ENCODE assay signal across 22 cellular contexts in the genomic region with DNA sequence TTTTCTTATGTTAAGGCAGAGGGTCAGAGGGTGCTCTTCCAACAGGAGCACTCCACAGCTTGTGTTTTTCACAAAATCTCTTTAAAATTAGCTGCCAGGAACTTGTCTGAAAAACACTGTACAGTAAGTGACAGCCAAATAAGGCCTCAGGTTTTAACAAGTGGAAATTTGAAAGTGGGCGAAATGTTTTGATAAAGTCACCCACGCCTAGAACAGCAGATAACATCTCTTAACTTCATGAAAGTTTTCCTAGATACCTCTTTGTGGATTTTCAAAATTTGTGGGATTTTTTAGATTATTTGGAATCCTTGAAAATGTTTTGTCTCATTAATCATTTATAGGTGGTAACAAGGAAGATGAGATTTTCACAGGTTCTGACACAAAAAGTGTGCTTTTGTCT.
DNase-seq lines count a peak whose midpoint lies in the region; ATAC-seq, FAIRE-seq and TF ChIP-seq lines count a peak whose summit lies in the region.
"Had no signal": no experiment of that assay in that cellular context is flagged by ENCODE, and none has a peak within 500 bp of the region (broad histone marks: within the 10 kb centered on the region; RNA-seq: fewer than 3 reads in every experiment).

No MANE protein-coding gene starts in this region.

- no peak for DNase-seq in MCF 10A (ENCODE audit: unreplicated experiment)
- DNase-seq in breast epithelium (ENCODE audit: low spot score in 2 of 2), result no peak
- no peak for DNase-seq in activated T-helper 2 cell treated with anti-CD3 and anti-CD28 coated beads, Interferon-gamma antibody, Interleukin-2, Interleukin-4, amounts not matched to agents 10 μg/mL and 5 μg/mL and 100 μg/mL, durations not matched to agents 14 hours and 24 hours and 36 hours (ENCODE audit: low spot score)
- no peak for DNase-seq in keratinocyte (ENCODE audit: low read depth, low spot score)
- DNase-seq in HT-29 (ENCODE audit: low spot score), result no peak
- no peak for DNase-seq in cardiac septum (ENCODE audit: low spot score)
- DNase-seq: 8988T; CD4-positive, CD25-positive, alpha-beta regulatory T cell; CD8-positive, alpha-beta T cell; DMS 273 treated with DMSO at 0.1 percent for 48 hours; DMS79; EL; GDM1; GM23248; H7; HCEC 1CT had no signal

- intact Hi-C loops in MCF 10A (cut with micrococcal nuclease), result no loop called here
- intact Hi-C loops in breast epithelium (cut with DNase I; ENCODE audit: low total_unique reads), result no loop called here
- intact Hi-C loops in activated T-helper 2 cell treated with anti-CD3 and anti-CD28 coated beads, Interferon-gamma antibody, Interleukin-2, Interleukin-4, amounts not matched to agents 10 μg/mL and 5 μg/mL and 100 μg/mL, durations not matched to agents 14 hours and 24 hours and 36 hours (cut with micrococcal nuclease), result no loop called here
- intact Hi-C loops in cardiac septum (cut with DNase I), result no loop called here

- H3K4me1 ChIP-seq in breast epithelium, result no peaks in the 10 kb centered on the region
- H3K4me1 ChIP-seq in keratinocyte (ENCODE audit: control insufficient read depth, extremely low read depth, insufficient read depth, low read length), result peaks cover 22% of the 10 kb centered on the region

- H3K9ac ChIP-seq in keratinocyte (ENCODE audit: control insufficient read depth, extremely low read depth, insufficient read depth, low read length), result no peak overlapping the region
- H3K9ac ChIP-seq: GM23248 had no signal

- peaks cover 2% of the 10 kb centered on the region for H3K36me3 Mint-ChIP-seq in MCF 10A (ENCODE audit: insufficient read depth, unreplicated experiment)
- H3K36me3 Mint-ChIP-seq in activated T-helper 2 cell treated with anti-CD3 and anti-CD28 coated beads, Interferon-gamma antibody, Interleukin-2, Interleukin-4, amounts not matched to agents 10 μg/mL and 5 μg/mL and 100 μg/mL, durations not matched to agents 14 hours and 24 hours and 36 hours (ENCODE audit: low read depth), result no peaks in the 10 kb centered on the region
- H3K36me3 Mint-ChIP-seq: CD4-positive, CD25-positive, alpha-beta regulatory T cell; CD8-positive, alpha-beta T cell had no signal

- H3K9me3 Mint-ChIP-seq in MCF 10A (ENCODE audit: unreplicated experiment), result no peaks in the 10 kb centered on the region
- H3K9me3 Mint-ChIP-seq in activated T-helper 2 cell treated with anti-CD3 and anti-CD28 coated beads, Interferon-gamma antibody, Interleukin-2, Interleukin-4, amounts not matched to agents 10 μg/mL and 5 μg/mL and 100 μg/mL, durations not matched to agents 14 hours and 24 hours and 36 hours, result no peaks in the 10 kb centered on the region
- H3K9me3 Mint-ChIP-seq: CD8-positive, alpha-beta T cell had no signal

- no peaks in the 10 kb centered on the region for H3K9me3 ChIP-seq in breast epithelium
- H3K9me3 ChIP-seq in keratinocyte (ENCODE audit: control insufficient read depth, low read depth, low read length), result no peaks in the 10 kb centered on the region

- peak overlapping the region; percentile 98 for H3K4me3 Mint-ChIP-seq in MCF 10A (ENCODE audit: unreplicated experiment)
- H3K4me3 Mint-ChIP-seq in activated T-helper 2 cell treated with anti-CD3 and anti-CD28 coated beads, Interferon-gamma antibody, Interleukin-2, Interleukin-4, amounts not matched to agents 10 μg/mL and 5 μg/mL and 100 μg/mL, durations not matched to agents 14 hours and 24 hours and 36 hours (ENCODE audit: low read depth), result no peak overlapping the region
- H3K4me3 Mint-ChIP-seq: CD4-positive, CD25-positive, alpha-beta regulatory T cell; CD8-positive, alpha-beta T cell had no signal

- ATAC-seq in HG02623 (IDR thresholded peaks at IDR 0.05; ENCODE audit: unreplicated experiment), result no peak
- ATAC-seq: CD8-positive, alpha-beta T cell; GM12878 had no signal

- FAIRE-seq in keratinocyte (lab: Jason Lieb, UNC), result no peak
- FAIRE-seq: D721Med, GM12878, GM19239, H1 had no signal

- TF ChIP-seq CTCF in MCF 10A (IDR thresholded peaks at IDR 0.05; ENCODE audit: unreplicated experiment) (no peak), breast epithelium (IDR thresholded peaks at IDR 0.05) (no peak), keratinocyte (optimal IDR thresholded peaks at IDR 0.05 in 1 of 3, IDR thresholded peaks at IDR 0.05 in 1 of 3, conservative IDR thresholded peaks at IDR 0.05 in 1 of 3; ENCODE audit: extremely low read depth in 1 of 3, insufficient read depth in 2 of 3, low read length in 3 of 3) (no peak)

- no peaks in the 10 kb centered on the region for H3K36me3 ChIP-seq in breast epithelium
- no peaks in the 10 kb centered on the region for H3K36me3 ChIP-seq in keratinocyte (ENCODE audit: control insufficient read depth in 2 of 2, extremely low read depth in 1 of 2, insufficient read depth in 2 of 2, low read length in 2 of 2)

- peak overlapping the region; percentile 80 for H3K27ac Mint-ChIP-seq in MCF 10A (ENCODE audit: low read depth, unreplicated experiment)
- H3K27ac Mint-ChIP-seq in activated T-helper 2 cell treated with anti-CD3 and anti-CD28 coated beads, Interferon-gamma antibody, Interleukin-2, Interleukin-4, amounts not matched to agents 10 μg/mL and 5 μg/mL and 100 μg/mL, durations not matched to agents 14 hours and 24 hours and 36 hours, result peak overlapping the region; percentile 10
- H3K27ac Mint-ChIP-seq: CD4-positive, CD25-positive, alpha-beta regulatory T cell; CD8-positive, alpha-beta T cell had no signal

- no peak overlapping the region for H3K4me3 ChIP-seq in breast epithelium
- H3K4me3 ChIP-seq in keratinocyte (ENCODE audit: control insufficient read depth in 2 of 3, extremely low read depth in 1 of 3, insufficient read depth in 2 of 3, low read depth in 1 of 3, low read length in 3 of 3), result no peak overlapping the region
- H3K4me3 ChIP-seq: GM12878, GM23248 had no signal

- POLR2A ChIA-PET in MCF 10A (lab: Yijun Ruan, JAX), result interaction anchor here (0.5 to 12.4 kb wide), 8 partner anchors 11 to 496 kb away, joined by 3 to 437 read pairs (median 4); no protein-coding TSS in a partner anchor

- peaks cover 40% of the 10 kb centered on the region for H3K4me1 Mint-ChIP-seq in MCF 10A (ENCODE audit: insufficient read depth, unreplicated experiment)
- H3K4me1 Mint-ChIP-seq in activated T-helper 2 cell treated with anti-CD3 and anti-CD28 coated beads, Interferon-gamma antibody, Interleukin-2, Interleukin-4, amounts not matched to agents 10 μg/mL and 5 μg/mL and 100 μg/mL, durations not matched to agents 14 hours and 24 hours and 36 hours (ENCODE audit: low read depth), result peaks cover 29% of the 10 kb centered on the region

- dilution Hi-C loops in keratinocyte (cut with MboI; ENCODE audit: extremely low pct_ligation_motif_present, low sequenced_read_pairs), result no loop called here

- H3K27ac ChIP-seq in breast epithelium (no peak overlapping the region), keratinocyte (ENCODE audit: control insufficient read depth, insufficient read depth, low read length) (peak overlapping the region; percentile 3)
- H3K27ac ChIP-seq: C4-2B, GM23248 had no signal

- H2AFZ ChIP-seq in keratinocyte (ENCODE audit: control insufficient read depth, low read length), result no peak overlapping the region
- H2AFZ ChIP-seq: GM23248 had no signal

- peaks cover 2% of the 10 kb centered on the region for H3K79me2 ChIP-seq in keratinocyte (ENCODE audit: control insufficient read depth, insufficient read depth, low read length)

- H3K4me2 ChIP-seq in keratinocyte (ENCODE audit: control insufficient read depth, extremely low read depth, insufficient read depth, low read depth, low read length), result peak overlapping the region; percentile 71

- no peaks in the 10 kb centered on the region for H4K20me1 ChIP-seq in keratinocyte (ENCODE audit: control insufficient read depth, extremely low read depth, insufficient read depth, low read length)

- no TSS peak for BruUV-seq in MCF 10A (replicated peaks; lab: Mats Ljungman, UMichigan)

- CTCF ChIA-PET in MCF 10A (lab: Yijun Ruan, JAX), result interaction anchor here (4.8 kb wide), 1 partner anchor 16 kb away, joined by 37 read pairs; no protein-coding TSS in a partner anchor

- no peak for TF ChIP-seq POLR2A in breast epithelium (IDR thresholded peaks at IDR 0.05)

- H3K27me3 Mint-ChIP-seq in MCF 10A (ENCODE audit: insufficient read depth, unreplicated experiment), result no peaks in the 10 kb centered on the region
- peaks cover 34% of the 10 kb centered on the region for H3K27me3 Mint-ChIP-seq in activated T-helper 2 cell treated with anti-CD3 and anti-CD28 coated beads, Interferon-gamma antibody, Interleukin-2, Interleukin-4, amounts not matched to agents 10 μg/mL and 5 μg/mL and 100 μg/mL, durations not matched to agents 14 hours and 24 hours and 36 hours (ENCODE audit: low read depth)

- H3K9me1 ChIP-seq in keratinocyte (ENCODE audit: control insufficient read depth, extremely low read depth, insufficient read depth, low read length), result no peaks in the 10 kb centered on the region

- H3K27me3 ChIP-seq in breast epithelium, result peaks cover 0 to 10% of the 10 kb centered on the region in 2 donors
- no peaks in the 10 kb centered on the region for H3K27me3 ChIP-seq in keratinocyte (ENCODE audit: control insufficient read depth, extremely low read depth, insufficient read depth, low read length)
